ENCODE assay signal across 21 cellular contexts in the genomic region with DNA sequence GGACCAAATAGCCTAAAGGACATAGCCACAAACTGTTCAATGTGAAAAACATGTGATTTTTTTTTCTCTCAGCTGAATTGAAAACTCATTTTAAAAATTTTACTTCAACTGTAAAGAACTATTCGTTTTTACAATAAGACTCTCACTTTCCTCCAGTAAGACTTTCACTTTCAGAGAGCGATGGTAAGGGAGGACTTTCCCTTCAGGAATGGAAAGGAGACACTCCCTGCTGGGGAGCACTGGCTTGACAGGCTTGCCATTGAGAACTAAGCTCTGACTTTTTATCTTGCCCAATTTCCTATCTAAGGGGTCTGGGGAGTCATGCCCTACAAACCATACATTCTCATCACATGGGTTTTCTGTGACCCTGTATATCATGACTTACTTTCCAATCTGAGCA.
A peak's percentile ranks its signal among the peaks of the same experiment; 100 is the strongest.
DNase-seq lines count a peak whose midpoint lies in the region; TF ChIP-seq lines count a peak whose summit lies in the region.
"Had no signal": no experiment of that assay in that cellular context is flagged by ENCODE, and none has a peak within 500 bp of the region (broad histone marks: within the 10 kb centered on the region; RNA-seq: fewer than 3 reads in every experiment).

No MANE protein-coding gene starts in this region.

- H3K4me1 Mint-ChIP-seq in activated CD4-positive, alpha-beta T cell treated with anti-CD3 and anti-CD28 coated beads, Interleukin-2, amount 10 ng/mL, durations not matched to agents 24 days and 14 days = no peaks in the 10 kb centered on the region
- H3K4me1 Mint-ChIP-seq: CD14-positive monocyte; CD8-positive, alpha-beta memory T cell had no signal

- no peaks in the 10 kb centered on the region for H3K27me3 ChIP-seq in iPS-20b (ENCODE audit: insufficient read depth, low read length)
- H3K27me3 ChIP-seq: BE2C; BLaER1 treated with 17β-estradiol and CSF1 and Interleukin-3, amounts not matched to agents 10 nM and 100 nM had no signal

- H3K4me3 ChIP-seq in GM12865 (ENCODE audit: low read depth, low read length) = no peak overlapping the region
- no peak overlapping the region for H3K4me3 ChIP-seq in HEK293 (ENCODE audit: low read depth, low read length)
- H3K4me3 ChIP-seq in iPS-20b (ENCODE audit: low read length) = peak overlapping the region; percentile 0; the same call in 1 of the 2 replicates
- H3K4me3 ChIP-seq: A549; BLaER1 treated with 17β-estradiol and CSF1 and Interleukin-3, amounts not matched to agents 10 nM and 100 nM had no signal

- CTCF ChIA-PET in HEK293 (lab: Yijun Ruan, JAX) = interaction anchor here (0.6 kb wide), 1 partner anchor 12 kb away, joined by 3 read pairs; no protein-coding TSS in a partner anchor

- no peaks in the 10 kb centered on the region for H3K4me1 ChIP-seq in HEK293 (ENCODE audit: control insufficient read depth, insufficient read depth, low read length)
- peaks cover 22% of the 10 kb centered on the region for H3K4me1 ChIP-seq in iPS-20b (ENCODE audit: insufficient read depth, low read length)
- H3K4me1 ChIP-seq: A549; BE2C; BLaER1 treated with 17β-estradiol and CSF1 and Interleukin-3, amounts not matched to agents 10 nM and 100 nM had no signal

- H3K9me3 ChIP-seq in HEK293 (ENCODE audit: control insufficient read depth, insufficient read depth, low read depth, low read length) (no peaks in the 10 kb centered on the region), iPS-20b (ENCODE audit: insufficient read depth, low read depth, low read length) (no peaks in the 10 kb centered on the region)
- H3K9me3 ChIP-seq: A549; BE2C; BLaER1 treated with 17β-estradiol and CSF1 and Interleukin-3, amounts not matched to agents 10 nM and 100 nM had no signal

- H3K27me3 Mint-ChIP-seq in activated CD4-positive, alpha-beta T cell treated with anti-CD3 and anti-CD28 coated beads, Interleukin-2, amount 10 ng/mL, durations not matched to agents 24 days and 14 days = no peaks in the 10 kb centered on the region
- H3K27me3 Mint-ChIP-seq: CD4-positive, alpha-beta T cell; CD8-positive, alpha-beta memory T cell had no signal

- intact Hi-C loops in activated CD4-positive, alpha-beta T cell treated with anti-CD3 and anti-CD28 coated beads, Interleukin-2, amount 10 ng/mL, durations not matched to agents 24 days and 14 days (cut with micrococcal nuclease) = no loop called here

- H3K36me3 ChIP-seq in HEK293 (ENCODE audit: control insufficient read depth in 2 of 2, insufficient read depth in 1 of 2, low read length in 2 of 2) (no peaks in the 10 kb centered on the region), iPS-20b (ENCODE audit: insufficient read depth, low read depth, low read length) (no peaks in the 10 kb centered on the region)
- H3K36me3 ChIP-seq: BE2C; BLaER1 treated with 17β-estradiol and CSF1 and Interleukin-3, amounts not matched to agents 10 nM and 100 nM had no signal

- no peak overlapping the region for H3K27ac ChIP-seq in HEK293 (ENCODE audit: extremely low read depth, low read depth, low read length)
- H3K27ac ChIP-seq in iPS-20b (ENCODE audit: low read length) = no peak overlapping the region
- H3K27ac ChIP-seq: A549; BLaER1 treated with 17β-estradiol and CSF1 and Interleukin-3, amounts not matched to agents 10 nM and 100 nM had no signal

- TF ChIP-seq CTCF in GM12865 (IDR thresholded peaks at IDR 0.05; ENCODE audit: insufficient read depth, low read depth, low read length, missing control alignments) = no peak
- TF ChIP-seq CTCF in HEK293 (tag by site-specific recombination; IDR thresholded peaks at IDR 0.05) = no peak

- peak; percentile 19 for DNase-seq in GM12865 (ENCODE audit: low read depth)
- DNase-seq in OCI-M1 (lab: John Stamatoyannopoulos, UW) = peak; percentile 21
- DNase-seq in DMS153 (lab: John Stamatoyannopoulos, UW) = no peak
- DNase-seq in activated CD4-positive, alpha-beta T cell treated with anti-CD3 and anti-CD28 coated beads, Interleukin-2, amount 10 ng/mL, durations not matched to agents 24 days and 14 days = no peak
- DNase-seq in D341Med (ENCODE audit: low spot score) = no peak
- DNase-seq: 8988T; ACHN; AML-193; BE2C; CD4-positive, alpha-beta T cell; CD8-positive, alpha-beta memory T cell; DND-41; EL; GDM1; H9; HFFc6 had no signal

- no peak overlapping the region for H3K27ac Mint-ChIP-seq in activated CD4-positive, alpha-beta T cell treated with anti-CD3 and anti-CD28 coated beads, Interleukin-2, amount 10 ng/mL, durations not matched to agents 24 days and 14 days
- H3K27ac Mint-ChIP-seq: CD14-positive monocyte; CD4-positive, alpha-beta T cell; CD8-positive, alpha-beta memory T cell; HFFc6 had no signal

- POLR2A ChIA-PET in HEK293 (lab: Yijun Ruan, JAX) = no interaction called here

- H3K9me3 Mint-ChIP-seq in activated CD4-positive, alpha-beta T cell treated with anti-CD3 and anti-CD28 coated beads, Interleukin-2, amount 10 ng/mL, durations not matched to agents 24 days and 14 days = peaks cover 3% of the 10 kb centered on the region
- H3K9me3 Mint-ChIP-seq: CD4-positive, alpha-beta T cell; H9 had no signal

- no peaks in the 10 kb centered on the region for H3K36me3 Mint-ChIP-seq in activated CD4-positive, alpha-beta T cell treated with anti-CD3 and anti-CD28 coated beads, Interleukin-2, amount 10 ng/mL, durations not matched to agents 24 days and 14 days (ENCODE audit: low read depth)
- H3K36me3 Mint-ChIP-seq: CD14-positive monocyte; CD8-positive, alpha-beta memory T cell had no signal

- H3K4me3 Mint-ChIP-seq in activated CD4-positive, alpha-beta T cell treated with anti-CD3 and anti-CD28 coated beads, Interleukin-2, amount 10 ng/mL, durations not matched to agents 24 days and 14 days = no peak overlapping the region
- H3K4me3 Mint-ChIP-seq: CD14-positive monocyte; CD4-positive, alpha-beta T cell; CD8-positive, alpha-beta memory T cell; H9; HFFc6 had no signal

- H3K9ac ChIP-seq in iPS-20b (ENCODE audit: low read depth, low read length) = no peak overlapping the region
- H3K9ac ChIP-seq: BLaER1 treated with 17β-estradiol and CSF1 and Interleukin-3, amounts not matched to agents 10 nM and 100 nM had no signal

TF ChIP-seq in HEK293, 187 proteins besides CTCF, POLR2A, EP300 and RAD21:
- no peak for TF ChIP-seq ZNF114 (tag by site-specific recombination; IDR thresholded peaks at IDR 0.05)
- peak; percentile 83 for TF ChIP-seq PRDM1 (tag by site-specific recombination; IDR thresholded peaks at IDR 0.05)
- TF ChIP-seq ZNF121 (tag by site-specific recombination; IDR thresholded peaks at IDR 0.05) = no peak
- TF ChIP-seq, protein P1, sequence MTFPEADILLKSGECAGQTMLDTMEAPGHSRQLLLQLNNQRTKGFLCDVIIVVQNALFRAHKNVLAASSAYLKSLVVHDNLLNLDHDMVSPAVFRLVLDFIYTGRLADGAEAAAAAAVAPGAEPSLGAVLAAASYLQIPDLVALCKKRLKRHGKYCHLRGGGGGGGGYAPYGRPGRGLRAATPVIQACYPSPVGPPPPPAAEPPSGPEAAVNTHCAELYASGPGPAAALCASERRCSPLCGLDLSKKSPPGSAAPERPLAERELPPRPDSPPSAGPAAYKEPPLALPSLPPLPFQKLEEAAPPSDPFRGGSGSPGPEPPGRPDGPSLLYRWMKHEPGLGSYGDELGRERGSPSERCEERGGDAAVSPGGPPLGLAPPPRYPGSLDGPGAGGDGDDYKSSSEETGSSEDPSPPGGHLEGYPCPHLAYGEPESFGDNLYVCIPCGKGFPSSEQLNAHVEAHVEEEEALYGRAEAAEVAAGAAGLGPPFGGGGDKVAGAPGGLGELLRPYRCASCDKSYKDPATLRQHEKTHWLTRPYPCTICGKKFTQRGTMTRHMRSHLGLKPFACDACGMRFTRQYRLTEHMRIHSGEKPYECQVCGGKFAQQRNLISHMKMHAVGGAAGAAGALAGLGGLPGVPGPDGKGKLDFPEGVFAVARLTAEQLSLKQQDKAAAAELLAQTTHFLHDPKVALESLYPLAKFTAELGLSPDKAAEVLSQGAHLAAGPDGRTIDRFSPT (tag by site-specific recombination; IDR thresholded peaks at IDR 0.05) = no peak
- TF ChIP-seq SP2 (tag by site-specific recombination; IDR thresholded peaks at IDR 0.05) = no peak
- TF ChIP-seq ZNF175 (tag by site-specific recombination; IDR thresholded peaks at IDR 0.05) = no peak
- no peak for TF ChIP-seq ZNF707 (tag by site-specific recombination; IDR thresholded peaks at IDR 0.05)

Comparison
In these comparisons a context has a peak if more than half of its experiments do, and no peak if none do; other contexts are left out.
1. DNase-seq: peak in GM12865 (single experiment) and OCI-M1 (single experiment); none in DMS153 (single experiment), activated CD4-positive, alpha-beta T cell treated with anti-CD3 and anti-CD28 coated beads, Interleukin-2, amount 10 ng/mL, durations not matched to agents 24 days and 14 days (single experiment) and D341Med (single experiment).